In genomic region chr10:79022565-79023488, GRCh38 we compare ENCODE assay signal across 10 cellular contexts. TPM values are rescaled to one million over a fixed set of nuclear protein-coding genes. Genes with fewer than 3 reads are reported as not detected.
DNase-seq lines count a peak whose midpoint lies in the region; ATAC-seq, FAIRE-seq and TF ChIP-seq lines count a peak whose summit lies in the region.
"Had no signal": no experiment of that assay in that cellular context is flagged by ENCODE, and none has a peak within 500 bp of the region (broad histone marks: within the 10 kb centered on the region; RNA-seq: fewer than 3 reads in every experiment).

No MANE protein-coding gene starts in this region.

- H3K9ac ChIP-seq in HepG2 (ENCODE audit: insufficient read depth, low read depth, low read length): no peak overlapping the region

- no peak for TF ChIP-seq POLR2A in HepG2 (IDR thresholded peaks at IDR 0.05; ENCODE audit: insufficient read depth in 1 of 2, low read depth in 2 of 2, low read length in 2 of 2)

- no peak for FAIRE-seq in HepG2 (lab: Jason Lieb, UNC)

- no peaks in the 10 kb centered on the region for H3K9me3 ChIP-seq in HepG2 (ENCODE audit: low read length)

- H3K27ac ChIP-seq in HepG2 (ENCODE audit: extremely low read length, insufficient read depth, low read length): no peak overlapping the region
- H3K27ac ChIP-seq: C4-2B had no signal

- no peaks in the 10 kb centered on the region for H3K9me3 Mint-ChIP-seq in activated CD8-positive, alpha-beta memory T cell treated with anti-CD3 and anti-CD28 coated beads, Interleukin-2, amount 10 ng/mL, durations not matched to agents 7 days and 5 days (ENCODE audit: low read depth)
- no peaks in the 10 kb centered on the region for H3K9me3 Mint-ChIP-seq in activated B cell treated with CpG ODN at 0.5 μM for 24 hours

- H2AFZ ChIP-seq in HepG2 (ENCODE audit: low read length): no peak overlapping the region

- peaks cover 0 to 13% of the 10 kb centered on the region in 2 experiments; a peak in 3 of 5 replicates for H3K27me3 ChIP-seq in HepG2 (ENCODE audit: control insufficient read depth in 1 of 2, insufficient read depth in 2 of 2, low read length in 2 of 2)

- no peaks in the 10 kb centered on the region for H3K36me3 Mint-ChIP-seq in activated CD8-positive, alpha-beta memory T cell treated with anti-CD3 and anti-CD28 coated beads, Interleukin-2, amount 10 ng/mL, durations not matched to agents 7 days and 5 days
- no peaks in the 10 kb centered on the region for H3K36me3 Mint-ChIP-seq in activated B cell treated with CpG ODN at 0.5 μM for 24 hours (ENCODE audit: low read depth)

- no peaks in the 10 kb centered on the region for H4K20me1 ChIP-seq in HepG2 (ENCODE audit: insufficient read depth, low read length)

- BruUV-seq in HepG2 (replicated peaks; lab: Mats Ljungman, UMichigan): no TSS peak

- H3K27me3 Mint-ChIP-seq in activated CD8-positive, alpha-beta memory T cell treated with anti-CD3 and anti-CD28 coated beads, Interleukin-2, amount 10 ng/mL, durations not matched to agents 7 days and 5 days: no peaks in the 10 kb centered on the region
- peaks cover 2% of the 10 kb centered on the region for H3K27me3 Mint-ChIP-seq in activated B cell treated with CpG ODN at 0.5 μM for 24 hours

- POLR2A ChIA-PET in activated B cell treated with CpG ODN at 0.5 μM for 24 hours (lab: Charles Lee): interaction anchor here (0.6 kb wide), 1 partner anchor 47 kb away, joined by 3 read pairs; no protein-coding TSS in a partner anchor
- POLR2A ChIA-PET in HepG2 (lab: Yijun Ruan, JAX): interaction anchor here (0.6 kb wide), 1 partner anchor 48 kb away, joined by 3 read pairs; no protein-coding TSS in a partner anchor

- CTCF ChIA-PET in activated CD8-positive, alpha-beta memory T cell treated with anti-CD3 and anti-CD28 coated beads, Interleukin-2, amount 10 ng/mL, durations not matched to agents 7 days and 5 days (lab: Charles Lee): interaction anchor here (1.3 kb wide), 1 partner anchor 173 kb away, joined by 3 read pairs; no protein-coding TSS in a partner anchor
- CTCF ChIA-PET in activated B cell treated with CpG ODN at 0.5 μM for 24 hours (lab: Charles Lee) (no interaction called here), HepG2 (lab: Yijun Ruan, JAX; ENCODE audit: low intra/inter-chr PET ratio, low total read pairs) (no interaction called here)

- H3K79me2 ChIP-seq in HepG2 (ENCODE audit: insufficient read depth, low read length): no peaks in the 10 kb centered on the region

- no peak for TF ChIP-seq RAD21 in HepG2 (CRISPR knock-in tag; IDR thresholded peaks at IDR 0.05)

- H3K4me1 Mint-ChIP-seq in activated CD8-positive, alpha-beta memory T cell treated with anti-CD3 and anti-CD28 coated beads, Interleukin-2, amount 10 ng/mL, durations not matched to agents 7 days and 5 days: peaks cover 22% of the 10 kb centered on the region
- no peaks in the 10 kb centered on the region for H3K4me1 Mint-ChIP-seq in activated B cell treated with CpG ODN at 0.5 μM for 24 hours

- TF ChIP-seq EP300 in HepG2 (IDR thresholded peaks at IDR 0.05; ENCODE audit: low read depth in 2 of 2, low read length in 2 of 2): no peak
- no peak for TF ChIP-seq EP300 in HepG2 (CRISPR knock-in tag; IDR thresholded peaks at IDR 0.05; ENCODE audit: borderline replicate concordance)

- H3K4me1 ChIP-seq in HepG2 (ENCODE audit: insufficient read depth, low read length): peaks cover 88% of the 10 kb centered on the region

- in situ Hi-C loops in HepG2 (cut with HindIII; ENCODE audit: extremely low pct_ligation_motif_present, low pct_unique_long_range_greater_than_20kb) (no loop called here), GM13977 (cut with MboI; ENCODE audit: low pct_unique_long_range_greater_than_20kb, low sequenced_read_pairs, unreplicated experiment) (no loop called here)

- TF ChIP-seq CTCF in activated B cell treated with CpG ODN at 0.5 μM for 24 hours (IDR thresholded peaks at IDR 0.05) (no peak), HepG2 (CRISPR knock-in tag; IDR thresholded peaks at IDR 0.05) (no peak), GM13977 (IDR thresholded peaks at IDR 0.05; ENCODE audit: extremely low read depth, insufficient read depth, missing control alignments) (no peak)

- WGBS in HepG2 (ENCODE audit: low lambda C conversion rate): 24% methylated on average over 21 of the region's 25 CpGs

- H3K4me3 ChIP-seq in HepG2 (replicated peaks in 1 of 3; ENCODE audit: insufficient read depth in 1 of 3, low read depth in 2 of 3, low read length in 3 of 3): peak overlapping the region; percentile 5 to 53 (median 32); a peak in 3 of 6 replicates
- H3K4me3 ChIP-seq: lung had no signal

- intact Hi-C loops in activated B cell treated with CpG ODN at 0.5 μM for 24 hours (cut with micrococcal nuclease): no loop called here
- intact Hi-C loops in HepG2 (cut with micrococcal nuclease; ENCODE audit: unreplicated experiment): no loop called here

- H3K4me3 Mint-ChIP-seq in activated CD8-positive, alpha-beta memory T cell treated with anti-CD3 and anti-CD28 coated beads, Interleukin-2, amount 10 ng/mL, durations not matched to agents 7 days and 5 days: peak overlapping the region; percentile 1
- H3K4me3 Mint-ChIP-seq in activated B cell treated with CpG ODN at 0.5 μM for 24 hours: peak overlapping the region; percentile 5

- DNase-seq in activated CD8-positive, alpha-beta memory T cell treated with anti-CD3 and anti-CD28 coated beads, Interleukin-2, amount 10 ng/mL, durations not matched to agents 7 days and 5 days: no peak
- no peak for DNase-seq in activated CD8-positive, alpha-beta memory T cell treated with anti-CD3 and anti-CD28 coated beads for 24 hours
- DNase-seq in activated B cell treated with CpG ODN at 0.5 μM for 24 hours: no peak
- peak; percentile 65 for DNase-seq in HepG2 (ENCODE audit: low spot score)
- DNase-seq in GM13977 (ENCODE audit: low spot score): no peak

- peak overlapping the region; percentile 80 for H3K4me2 ChIP-seq in HepG2 (ENCODE audit: low read depth, low read length)

- no peaks in the 10 kb centered on the region for H3K36me3 ChIP-seq in HepG2 (replicated peaks in 1 of 2; ENCODE audit: control insufficient read depth in 1 of 2, insufficient read depth in 2 of 2, low read length in 2 of 2)

- no peak overlapping the region for H3K27ac Mint-ChIP-seq in activated CD8-positive, alpha-beta memory T cell treated with anti-CD3 and anti-CD28 coated beads, Interleukin-2, amount 10 ng/mL, durations not matched to agents 7 days and 5 days
- H3K27ac Mint-ChIP-seq in activated B cell treated with CpG ODN at 0.5 μM for 24 hours: peak overlapping the region; percentile 42

- no peak for ATAC-seq in activated CD8-positive, alpha-beta memory T cell treated with anti-CD3 and anti-CD28 coated beads, Interleukin-2, amount 10 ng/mL, durations not matched to agents 7 days and 5 days
- ATAC-seq in HG03571 (IDR thresholded peaks at IDR 0.05; ENCODE audit: unreplicated experiment) (peak; percentile 80), activated B cell treated with CpG ODN at 0.5 μM for 24 hours (ENCODE audit: low read depth) (peak; percentile 54), HepG2 (peak; percentile 80), GM19463 (IDR thresholded peaks at IDR 0.05; ENCODE audit: unreplicated experiment) (no peak), GM21528 (IDR thresholded peaks at IDR 0.05; ENCODE audit: low FRiP score, unreplicated experiment) (no peak)

TF ChIP-seq in HepG2, 621 proteins besides CTCF, POLR2A, EP300 and RAD21 (continues in another document):
- TF ChIP-seq GTF2F1 (IDR thresholded peaks at IDR 0.05; ENCODE audit: low read length) (no peak), SAP130 (CRISPR knock-in tag; IDR thresholded peaks at IDR 0.05; ENCODE audit: low read depth) (0 out of 2 replicates have a peak, but pooled peaks have one; percentile 18)
- TF ChIP-seq, protein P1, sequence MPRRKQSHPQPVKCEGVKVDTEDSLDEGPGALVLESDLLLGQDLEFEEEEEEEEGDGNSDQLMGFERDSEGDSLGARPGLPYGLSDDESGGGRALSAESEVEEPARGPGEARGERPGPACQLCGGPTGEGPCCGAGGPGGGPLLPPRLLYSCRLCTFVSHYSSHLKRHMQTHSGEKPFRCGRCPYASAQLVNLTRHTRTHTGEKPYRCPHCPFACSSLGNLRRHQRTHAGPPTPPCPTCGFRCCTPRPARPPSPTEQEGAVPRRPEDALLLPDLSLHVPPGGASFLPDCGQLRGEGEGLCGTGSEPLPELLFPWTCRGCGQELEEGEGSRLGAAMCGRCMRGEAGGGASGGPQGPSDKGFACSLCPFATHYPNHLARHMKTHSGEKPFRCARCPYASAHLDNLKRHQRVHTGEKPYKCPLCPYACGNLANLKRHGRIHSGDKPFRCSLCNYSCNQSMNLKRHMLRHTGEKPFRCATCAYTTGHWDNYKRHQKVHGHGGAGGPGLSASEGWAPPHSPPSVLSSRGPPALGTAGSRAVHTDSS (CRISPR knock-in tag; conservative IDR thresholded peaks at IDR 0.05): no peak

RNA-seq across cellular contexts. Expression of gene ZMIZ1, which starts 45.9 kb away (rescaled TPM):
- 10 to 100 TPM; 52.7 to 71.5 TPM for total RNA-seq in activated CD8-positive, alpha-beta memory T cell treated with anti-CD3 and anti-CD28 coated beads, Interleukin-2, amount 10 ng/mL, durations not matched to agents 7 days and 5 days
- total RNA-seq in activated B cell treated with CpG ODN at 0.5 μM for 24 hours: 88.2 and 93.9 TPM in 2 replicates
- total RNA-seq in HepG2 (2016; rRNA removed; fragmentation: Illumina TruSeq; extraction: Trizol): 5.3 and 11.0 TPM in 2 replicates
- total RNA-seq in HepG2 (2016; cell fraction: cytosol; rRNA removed; fragmentation: Illumina TruSeq; extraction: Trizol; ENCODE audit: low read depth): 2.3 and 2.6 TPM in 2 replicates
- total RNA-seq in HepG2 (2016; cell fraction: insoluble cytoplasmic fraction; rRNA removed; fragmentation: Illumina TruSeq; extraction: Trizol): 5.2 and 10.5 TPM in 2 replicates
- total RNA-seq in HepG2 (2016; cell fraction: membrane; rRNA removed; fragmentation: Illumina TruSeq; extraction: Trizol): 7.0 and 7.7 TPM in 2 replicates
- total RNA-seq in HepG2 (2016; cell fraction: nucleus; rRNA removed; fragmentation: Illumina TruSeq; extraction: Trizol): 9.9 and 13.1 TPM in 2 replicates
- 8.8 and 10.2 TPM in 2 replicates for polyA plus RNA-seq in HepG2 (2011; rRNA removed)
- polyA plus RNA-seq in HepG2 (2011; cell fraction: cytosol; rRNA removed): 7.4 TPM in 2 replicates
- 42.1 and 46.0 TPM in 2 replicates for polyA plus RNA-seq in HepG2 (2011; cell fraction: nucleus; rRNA removed)
- 22.4 and 32.5 TPM in 2 replicates for polyA plus RNA-seq in HepG2 (2012)
- 0.69 and 1.1 TPM in 2 replicates for polyA plus RNA-seq in HepG2 (2016; cell fraction: cytosol; fragmentation: Illumina TruSeq; extraction: Trizol; ENCODE audit: low read depth)
- 16.0 and 20.6 TPM in 2 replicates for polyA plus RNA-seq in HepG2 (2016; cell fraction: insoluble cytoplasmic fraction; fragmentation: Illumina TruSeq; extraction: Trizol; ENCODE audit: low read depth)
- 2.4 and 3.8 TPM in 2 replicates for polyA plus RNA-seq in HepG2 (2016; cell fraction: membrane; fragmentation: Illumina TruSeq; extraction: Trizol; ENCODE audit: low read depth)
- polyA plus RNA-seq in HepG2 (2016; cell fraction: nucleus; fragmentation: Illumina TruSeq; extraction: Trizol; ENCODE audit: insufficient read depth, low read depth): 25.8 and 26.9 TPM in 2 replicates
- 7.8 and 28.6 TPM in 2 replicates for polyA minus RNA-seq in HepG2 (2011; rRNA and poly(A)+ RNA removed; ENCODE audit: low replicate concordance)
- polyA minus RNA-seq in HepG2 (2011; cell fraction: cytosol; rRNA and poly(A)+ RNA removed): 19.5 and 20.1 TPM in 2 replicates
- polyA minus RNA-seq in HepG2 (2011; cell fraction: nucleus; rRNA and poly(A)+ RNA removed): 27.4 and 29.2 TPM in 2 replicates

Comparison
In these comparisons a context has a peak if more than half of its experiments do, and no peak if none do; other contexts are left out.
1. ATAC-seq: peak in HG03571 (single experiment), activated B cell treated with CpG ODN at 0.5 μM for 24 hours (single experiment) and HepG2 (single experiment); none in activated CD8-positive, alpha-beta memory T cell treated with anti-CD3 and anti-CD28 coated beads, Interleukin-2, amount 10 ng/mL, durations not matched to agents 7 days and 5 days (single experiment), GM19463 (single experiment) and GM21528 (single experiment).